ENCODE assay signal across 1 cellular context in genomic region chr10:59880019-59880717, GRCh38.
TF ChIP-seq lines count a peak whose summit lies in the region.

No MANE protein-coding gene starts in this region.

TF ChIP-seq in GM23338, 12 proteins besides CTCF, POLR2A, EP300 and RAD21:
- TF ChIP-seq, protein P1, sequence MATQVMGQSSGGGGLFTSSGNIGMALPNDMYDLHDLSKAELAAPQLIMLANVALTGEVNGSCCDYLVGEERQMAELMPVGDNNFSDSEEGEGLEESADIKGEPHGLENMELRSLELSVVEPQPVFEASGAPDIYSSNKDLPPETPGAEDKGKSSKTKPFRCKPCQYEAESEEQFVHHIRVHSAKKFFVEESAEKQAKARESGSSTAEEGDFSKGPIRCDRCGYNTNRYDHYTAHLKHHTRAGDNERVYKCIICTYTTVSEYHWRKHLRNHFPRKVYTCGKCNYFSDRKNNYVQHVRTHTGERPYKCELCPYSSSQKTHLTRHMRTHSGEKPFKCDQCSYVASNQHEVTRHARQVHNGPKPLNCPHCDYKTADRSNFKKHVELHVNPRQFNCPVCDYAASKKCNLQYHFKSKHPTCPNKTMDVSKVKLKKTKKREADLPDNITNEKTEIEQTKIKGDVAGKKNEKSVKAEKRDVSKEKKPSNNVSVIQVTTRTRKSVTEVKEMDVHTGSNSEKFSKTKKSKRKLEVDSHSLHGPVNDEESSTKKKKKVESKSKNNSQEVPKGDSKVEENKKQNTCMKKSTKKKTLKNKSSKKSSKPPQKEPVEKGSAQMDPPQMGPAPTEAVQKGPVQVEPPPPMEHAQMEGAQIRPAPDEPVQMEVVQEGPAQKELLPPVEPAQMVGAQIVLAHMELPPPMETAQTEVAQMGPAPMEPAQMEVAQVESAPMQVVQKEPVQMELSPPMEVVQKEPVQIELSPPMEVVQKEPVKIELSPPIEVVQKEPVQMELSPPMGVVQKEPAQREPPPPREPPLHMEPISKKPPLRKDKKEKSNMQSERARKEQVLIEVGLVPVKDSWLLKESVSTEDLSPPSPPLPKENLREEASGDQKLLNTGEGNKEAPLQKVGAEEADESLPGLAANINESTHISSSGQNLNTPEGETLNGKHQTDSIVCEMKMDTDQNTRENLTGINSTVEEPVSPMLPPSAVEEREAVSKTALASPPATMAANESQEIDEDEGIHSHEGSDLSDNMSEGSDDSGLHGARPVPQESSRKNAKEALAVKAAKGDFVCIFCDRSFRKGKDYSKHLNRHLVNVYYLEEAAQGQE (IDR thresholded peaks at IDR 0.05; ENCODE audit: unreplicated experiment) = no peak
- no peak for TF ChIP-seq NANOG (IDR thresholded peaks at IDR 0.05; ENCODE audit: borderline replicate concordance)
- no peak for TF ChIP-seq CREB1 (CRISPR knock-in tag; IDR thresholded peaks at IDR 0.05; ENCODE audit: low read depth)
- TF ChIP-seq EZH2 (IDR thresholded peaks at IDR 0.05; ENCODE audit: low read depth, unreplicated experiment) = no peak
- TF ChIP-seq, protein P2, sequence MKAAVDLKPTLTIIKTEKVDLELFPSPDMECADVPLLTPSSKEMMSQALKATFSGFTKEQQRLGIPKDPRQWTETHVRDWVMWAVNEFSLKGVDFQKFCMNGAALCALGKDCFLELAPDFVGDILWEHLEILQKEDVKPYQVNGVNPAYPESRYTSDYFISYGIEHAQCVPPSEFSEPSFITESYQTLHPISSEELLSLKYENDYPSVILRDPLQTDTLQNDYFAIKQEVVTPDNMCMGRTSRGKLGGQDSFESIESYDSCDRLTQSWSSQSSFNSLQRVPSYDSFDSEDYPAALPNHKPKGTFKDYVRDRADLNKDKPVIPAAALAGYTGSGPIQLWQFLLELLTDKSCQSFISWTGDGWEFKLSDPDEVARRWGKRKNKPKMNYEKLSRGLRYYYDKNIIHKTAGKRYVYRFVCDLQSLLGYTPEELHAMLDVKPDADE (IDR thresholded peaks at IDR 0.05) = no peak
- TF ChIP-seq ZNF114 (CRISPR knock-in tag; IDR thresholded peaks at IDR 0.05) = no peak
- no peak for TF ChIP-seq EZH2phosphoT487 (IDR thresholded peaks at IDR 0.05; ENCODE audit: unreplicated experiment)
